Comparison of ENCODE assay signal across 1 cellular context in genomic region chr17:78133179-78133951, GRCh38.
TF ChIP-seq lines count a peak whose summit lies in the region.

No MANE protein-coding gene starts in this region.

TF ChIP-seq in SK-N-SH treated with all-trans-retinoic acid at 6 μM for 48 hours, 23 proteins besides CTCF, POLR2A, EP300 and RAD21:
- no peak for TF ChIP-seq ZNF8 (CRISPR knock-in tag; IDR thresholded peaks at IDR 0.05)
- no peak for TF ChIP-seq GLIS3 (CRISPR knock-in tag; IDR thresholded peaks at IDR 0.05)
- TF ChIP-seq POU6F1 (CRISPR knock-in tag; IDR thresholded peaks at IDR 0.05; ENCODE audit: borderline replicate concordance, low read depth): no peak
- TF ChIP-seq PPARA (CRISPR knock-in tag; IDR thresholded peaks at IDR 0.05; ENCODE audit: borderline replicate concordance): no peak
- TF ChIP-seq CREB5 (CRISPR knock-in tag; IDR thresholded peaks at IDR 0.05; ENCODE audit: low read depth): no peak
- no peak for TF ChIP-seq CSDC2 (CRISPR knock-in tag; IDR thresholded peaks at IDR 0.05)
- no peak for TF ChIP-seq SNAI2 (CRISPR knock-in tag; IDR thresholded peaks at IDR 0.05)
- TF ChIP-seq, protein P1, sequence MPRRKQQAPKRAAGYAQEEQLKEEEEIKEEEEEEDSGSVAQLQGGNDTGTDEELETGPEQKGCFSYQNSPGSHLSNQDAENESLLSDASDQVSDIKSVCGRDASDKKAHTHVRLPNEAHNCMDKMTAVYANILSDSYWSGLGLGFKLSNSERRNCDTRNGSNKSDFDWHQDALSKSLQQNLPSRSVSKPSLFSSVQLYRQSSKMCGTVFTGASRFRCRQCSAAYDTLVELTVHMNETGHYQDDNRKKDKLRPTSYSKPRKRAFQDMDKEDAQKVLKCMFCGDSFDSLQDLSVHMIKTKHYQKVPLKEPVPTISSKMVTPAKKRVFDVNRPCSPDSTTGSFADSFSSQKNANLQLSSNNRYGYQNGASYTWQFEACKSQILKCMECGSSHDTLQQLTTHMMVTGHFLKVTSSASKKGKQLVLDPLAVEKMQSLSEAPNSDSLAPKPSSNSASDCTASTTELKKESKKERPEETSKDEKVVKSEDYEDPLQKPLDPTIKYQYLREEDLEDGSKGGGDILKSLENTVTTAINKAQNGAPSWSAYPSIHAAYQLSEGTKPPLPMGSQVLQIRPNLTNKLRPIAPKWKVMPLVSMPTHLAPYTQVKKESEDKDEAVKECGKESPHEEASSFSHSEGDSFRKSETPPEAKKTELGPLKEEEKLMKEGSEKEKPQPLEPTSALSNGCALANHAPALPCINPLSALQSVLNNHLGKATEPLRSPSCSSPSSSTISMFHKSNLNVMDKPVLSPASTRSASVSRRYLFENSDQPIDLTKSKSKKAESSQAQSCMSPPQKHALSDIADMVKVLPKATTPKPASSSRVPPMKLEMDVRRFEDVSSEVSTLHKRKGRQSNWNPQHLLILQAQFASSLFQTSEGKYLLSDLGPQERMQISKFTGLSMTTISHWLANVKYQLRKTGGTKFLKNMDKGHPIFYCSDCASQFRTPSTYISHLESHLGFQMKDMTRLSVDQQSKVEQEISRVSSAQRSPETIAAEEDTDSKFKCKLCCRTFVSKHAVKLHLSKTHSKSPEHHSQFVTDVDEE (CRISPR knock-in tag; IDR thresholded peaks at IDR 0.05): no peak
- TF ChIP-seq, protein P2, sequence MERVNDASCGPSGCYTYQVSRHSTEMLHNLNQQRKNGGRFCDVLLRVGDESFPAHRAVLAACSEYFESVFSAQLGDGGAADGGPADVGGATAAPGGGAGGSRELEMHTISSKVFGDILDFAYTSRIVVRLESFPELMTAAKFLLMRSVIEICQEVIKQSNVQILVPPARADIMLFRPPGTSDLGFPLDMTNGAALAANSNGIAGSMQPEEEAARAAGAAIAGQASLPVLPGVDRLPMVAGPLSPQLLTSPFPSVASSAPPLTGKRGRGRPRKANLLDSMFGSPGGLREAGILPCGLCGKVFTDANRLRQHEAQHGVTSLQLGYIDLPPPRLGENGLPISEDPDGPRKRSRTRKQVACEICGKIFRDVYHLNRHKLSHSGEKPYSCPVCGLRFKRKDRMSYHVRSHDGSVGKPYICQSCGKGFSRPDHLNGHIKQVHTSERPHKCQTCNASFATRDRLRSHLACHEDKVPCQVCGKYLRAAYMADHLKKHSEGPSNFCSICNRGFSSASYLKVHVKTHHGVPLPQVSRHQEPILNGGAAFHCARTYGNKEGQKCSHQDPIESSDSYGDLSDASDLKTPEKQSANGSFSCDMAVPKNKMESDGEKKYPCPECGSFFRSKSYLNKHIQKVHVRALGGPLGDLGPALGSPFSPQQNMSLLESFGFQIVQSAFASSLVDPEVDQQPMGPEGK (CRISPR knock-in tag; IDR thresholded peaks at IDR 0.05; ENCODE audit: borderline replicate concordance): no peak
- TF ChIP-seq TOX (CRISPR knock-in tag; IDR thresholded peaks at IDR 0.05; ENCODE audit: borderline replicate concordance): no peak
